Comparison of ENCODE assay signal across 28 cellular contexts in genomic region chr12:19014243-19014642, GRCh38.
DNase-seq lines count a peak whose midpoint lies in the region; ATAC-seq and TF ChIP-seq lines count a peak whose summit lies in the region.
"Had no signal": no experiment of that assay in that cellular context is flagged by ENCODE, and none has a peak within 500 bp of the region (broad histone marks: within the 10 kb centered on the region; RNA-seq: fewer than 3 reads in every experiment).

No MANE protein-coding gene starts in this region.

- no peaks in the 10 kb centered on the region for H3K9me3 Mint-ChIP-seq in mesothelial cell of epicardium
- peaks cover 7% of the 10 kb centered on the region for H3K9me3 Mint-ChIP-seq in stimulated activated memory B cell treated with anti-CD40 and anti-IgM and Interleukin-4, amounts not matched to agents 10 μg/mL and 1 μg/mL and 100 μg/mL, for 72 hours
- H3K9me3 Mint-ChIP-seq: activated CD4-positive, alpha-beta memory T cell treated with anti-CD3 and anti-CD28 coated beads, Interleukin-2, amount 10 ng/mL, durations not matched to agents 7 days and 5 days; activated naive CD8-positive, alpha-beta T cell treated with anti-CD3 and anti-CD28 coated beads for 36 hours; effector memory CD8-positive, alpha-beta T cell; T-cell had no signal

- no peaks in the 10 kb centered on the region for H3K4me1 Mint-ChIP-seq in mesothelial cell of epicardium
- no peaks in the 10 kb centered on the region for H3K4me1 Mint-ChIP-seq in stimulated activated memory B cell treated with anti-CD40 and anti-IgM and Interleukin-4, amounts not matched to agents 10 μg/mL and 1 μg/mL and 100 μg/mL, for 72 hours
- H3K4me1 Mint-ChIP-seq: activated CD4-positive, alpha-beta memory T cell treated with anti-CD3 and anti-CD28 coated beads, Interleukin-2, amount 10 ng/mL, durations not matched to agents 7 days and 5 days; activated naive CD8-positive, alpha-beta T cell treated with anti-CD3 and anti-CD28 coated beads for 36 hours; CD14-positive monocyte; IgD-negative memory B cell; stimulated activated naive B cell treated with anti-CD40 and anti-IgM and Interleukin-4, amounts not matched to agents 10 μg/mL and 1 μg/mL and 100 μg/mL, for 72 hours; T-cell had no signal

- no peaks in the 10 kb centered on the region for H3K36me3 Mint-ChIP-seq in mesothelial cell of epicardium
- H3K36me3 Mint-ChIP-seq in stimulated activated memory B cell treated with anti-CD40 and anti-IgM and Interleukin-4, amounts not matched to agents 10 μg/mL and 1 μg/mL and 100 μg/mL, for 72 hours = no peaks in the 10 kb centered on the region
- H3K36me3 Mint-ChIP-seq: activated naive CD8-positive, alpha-beta T cell treated with anti-CD3 and anti-CD28 coated beads for 36 hours; CD14-positive monocyte; IgD-negative memory B cell; stimulated activated naive B cell treated with anti-CD40 and anti-IgM and Interleukin-4, amounts not matched to agents 10 μg/mL and 1 μg/mL and 100 μg/mL, for 72 hours; T-cell had no signal

- H3K4me3 ChIP-seq in fibroblast of mammary gland (ENCODE audit: control insufficient read depth, low read depth, low read length) = no peak overlapping the region
- H3K4me3 ChIP-seq: colonic mucosa, SJSA1, spleen, testis, uterus had no signal

- H3K27ac Mint-ChIP-seq in mesothelial cell of epicardium = peak overlapping the region; percentile 40
- H3K27ac Mint-ChIP-seq in stimulated activated memory B cell treated with anti-CD40 and anti-IgM and Interleukin-4, amounts not matched to agents 10 μg/mL and 1 μg/mL and 100 μg/mL, for 72 hours = no peak overlapping the region
- H3K27ac Mint-ChIP-seq: activated CD4-positive, alpha-beta memory T cell treated with anti-CD3 and anti-CD28 coated beads, Interleukin-2, amount 10 ng/mL, durations not matched to agents 7 days and 5 days; activated naive CD8-positive, alpha-beta T cell treated with anti-CD3 and anti-CD28 coated beads for 36 hours; CD14-positive monocyte; effector memory CD8-positive, alpha-beta T cell; IgD-negative memory B cell; stimulated activated naive B cell treated with anti-CD40 and anti-IgM and Interleukin-4, amounts not matched to agents 10 μg/mL and 1 μg/mL and 100 μg/mL, for 72 hours; T-cell had no signal

- H3K4me3 Mint-ChIP-seq in mesothelial cell of epicardium = no peak overlapping the region
- H3K4me3 Mint-ChIP-seq in stimulated activated memory B cell treated with anti-CD40 and anti-IgM and Interleukin-4, amounts not matched to agents 10 μg/mL and 1 μg/mL and 100 μg/mL, for 72 hours = no peak overlapping the region
- H3K4me3 Mint-ChIP-seq: activated CD4-positive, alpha-beta memory T cell treated with anti-CD3 and anti-CD28 coated beads, Interleukin-2, amount 10 ng/mL, durations not matched to agents 7 days and 5 days; activated naive CD8-positive, alpha-beta T cell treated with anti-CD3 and anti-CD28 coated beads for 36 hours; CD14-positive monocyte; effector memory CD8-positive, alpha-beta T cell; IgD-negative memory B cell; stimulated activated naive B cell treated with anti-CD40 and anti-IgM and Interleukin-4, amounts not matched to agents 10 μg/mL and 1 μg/mL and 100 μg/mL, for 72 hours; T-cell had no signal

- H3K27me3 Mint-ChIP-seq in mesothelial cell of epicardium (ENCODE audit: low read depth) = peaks cover 3% of the 10 kb centered on the region
- H3K27me3 Mint-ChIP-seq in stimulated activated memory B cell treated with anti-CD40 and anti-IgM and Interleukin-4, amounts not matched to agents 10 μg/mL and 1 μg/mL and 100 μg/mL, for 72 hours = no peaks in the 10 kb centered on the region
- H3K27me3 Mint-ChIP-seq: activated CD4-positive, alpha-beta memory T cell treated with anti-CD3 and anti-CD28 coated beads, Interleukin-2, amount 10 ng/mL, durations not matched to agents 7 days and 5 days; activated naive CD8-positive, alpha-beta T cell treated with anti-CD3 and anti-CD28 coated beads for 36 hours; IgD-negative memory B cell; stimulated activated naive B cell treated with anti-CD40 and anti-IgM and Interleukin-4, amounts not matched to agents 10 μg/mL and 1 μg/mL and 100 μg/mL, for 72 hours had no signal

- DNase-seq in DMS 273 (lab: John Stamatoyannopoulos, UW; ENCODE audit: unreplicated experiment) = peak; percentile 38
- peak; percentile 11 for DNase-seq in NCI-H446 treated with DMSO at 0.1 percent for 48 hours (lab: John Stamatoyannopoulos, UW)
- DNase-seq in fibroblast of mammary gland (ENCODE audit: low read depth) = peak; percentile 48
- no peak for DNase-seq in mesothelial cell of epicardium (ENCODE audit: low spot score in 2 of 2, unreplicated experiment in 2 of 2)
- DNase-seq in stimulated activated CD4-positive, alpha-beta T cell treated with anti-CD3 and anti-CD28 coated beads, Interleukin-12 subunit alpha, Interleukin-12 subunit beta, amount 100 ng/mL, for 4 hours = no peak
- DNase-seq: activated CD4-positive, alpha-beta memory T cell treated with anti-CD3 and anti-CD28 coated beads, Interleukin-2, amount 10 ng/mL, durations not matched to agents 7 days and 5 days; activated naive CD8-positive, alpha-beta T cell treated with anti-CD3 and anti-CD28 coated beads for 36 hours; brain microvascular endothelial cell; colonic mucosa; effector memory CD8-positive, alpha-beta T cell; glutamatergic neuron; HCEC 1CT; mesendoderm; NCI-H1105 treated with DMSO at 0.1 percent for 48 hours; NCI-H510A; spleen; stimulated activated CD4-positive, alpha-beta T cell treated with anti-CD3 and anti-CD28 coated beads, Interleukin-4, amount 100 ng/mL, for 1 hour; stimulated activated naive B cell treated with anti-CD40 and anti-IgM and Interleukin-4, amounts not matched to agents 10 μg/mL and 1 μg/mL and 100 μg/mL, for 72 hours; T-cell; testis; uterus had no signal

- no peak for ATAC-seq in HG03039 (IDR thresholded peaks at IDR 0.05; ENCODE audit: unreplicated experiment)
- no peak for ATAC-seq in stimulated activated memory B cell treated with anti-CD40 and anti-IgM and Interleukin-4, amounts not matched to agents 10 μg/mL and 1 μg/mL and 100 μg/mL, for 72 hours
- ATAC-seq: activated CD4-positive, CD25-positive, alpha-beta regulatory T cell treated with anti-CD3 and anti-CD28 coated beads, Interleukin-2, amount 50 U/mL, for 24 hours; effector memory CD8-positive, alpha-beta T cell; Panc1; stimulated activated naive B cell treated with anti-CD40 and anti-IgM and Interleukin-4, amounts not matched to agents 10 μg/mL and 1 μg/mL and 100 μg/mL, for 72 hours; T-cell had no signal

- TF ChIP-seq CTCF in fibroblast of mammary gland (conservative IDR thresholded peaks at IDR 0.05; ENCODE audit: control insufficient read depth, insufficient read depth, low read depth, low read length) (no peak), mesothelial cell of epicardium (IDR thresholded peaks at IDR 0.05; ENCODE audit: unreplicated experiment) (no peak)

Comparison
In these comparisons a context has a peak if more than half of its experiments do, and no peak if none do; other contexts are left out.
1. DNase-seq: peak in DMS 273 (single experiment), NCI-H446 treated with DMSO at 0.1 percent for 48 hours (single experiment) and fibroblast of mammary gland (single experiment); none in mesothelial cell of epicardium (0 of 2) and stimulated activated CD4-positive, alpha-beta T cell treated with anti-CD3 and anti-CD28 coated beads, Interleukin-12 subunit alpha, Interleukin-12 subunit beta, amount 100 ng/mL, for 4 hours (single experiment).